8 cellular contexts compared by ENCODE assay signal in genomic region chr1:94926365-94926914, GRCh38. TPM values are rescaled to one million over a fixed set of nuclear protein-coding genes. Genes with fewer than 3 reads are reported as not detected.
DNase-seq lines count a peak whose midpoint lies in the region; ATAC-seq, FAIRE-seq and TF ChIP-seq lines count a peak whose summit lies in the region.

No MANE protein-coding gene starts in this region.

- H3K9me3 Mint-ChIP-seq in activated CD8-positive, alpha-beta memory T cell treated with anti-CD3 and anti-CD28 coated beads, Interleukin-2, amount 10 ng/mL, durations not matched to agents 7 days and 5 days (ENCODE audit: low read depth): no peaks in the 10 kb centered on the region
- H3K9me3 Mint-ChIP-seq in activated naive CD8-positive, alpha-beta T cell treated with anti-CD3 and anti-CD28 coated beads, Interleukin-2, amount 10 ng/mL, durations not matched to agents 7 days and 5 days: no peaks in the 10 kb centered on the region

- H3K27ac ChIP-seq in heart right ventricle: peak overlapping the region; percentile 93 to 100 (median 98)
- H3K27ac ChIP-seq in pancreas: peak overlapping the region; percentile 90 to 99 (median 94)

- peaks cover 2% of the 10 kb centered on the region for H3K36me3 Mint-ChIP-seq in activated CD8-positive, alpha-beta memory T cell treated with anti-CD3 and anti-CD28 coated beads, Interleukin-2, amount 10 ng/mL, durations not matched to agents 7 days and 5 days
- H3K36me3 Mint-ChIP-seq in activated naive CD8-positive, alpha-beta T cell treated with anti-CD3 and anti-CD28 coated beads, Interleukin-2, amount 10 ng/mL, durations not matched to agents 7 days and 5 days: peaks cover 1% of the 10 kb centered on the region

- no peak for TF ChIP-seq POLR2A in H54 (IDR thresholded peaks at IDR 0.05; ENCODE audit: low read depth, low read length)

- peak overlapping the region; percentile 99 for H3K4me3 ChIP-seq in H7 (ENCODE audit: insufficient read depth, low read depth, low read length)
- peak overlapping the region; percentile 61 to 96 (median 90) for H3K4me3 ChIP-seq in heart right ventricle
- H3K4me3 ChIP-seq in pancreas: peak overlapping the region; percentile 69 to 91 (median 75)

- FAIRE-seq in pancreas (lab: Jason Lieb, UNC): no peak
- no peak for FAIRE-seq in H54 (lab: Jason Lieb, UNC)

- H3K4me1 ChIP-seq in heart right ventricle (peaks cover 16 to 71% (median 61%) of the 10 kb centered on the region in 9 donors), pancreas (peaks cover 0 to 46% (median 12%) of the 10 kb centered on the region in 3 donors)

- no peaks in the 10 kb centered on the region for H3K27me3 ChIP-seq in H7 (ENCODE audit: control insufficient read depth, insufficient read depth, low read length)
- peaks cover 0 to 50% (median 0%) of the 10 kb centered on the region in 7 donors for H3K27me3 ChIP-seq in heart right ventricle
- H3K27me3 ChIP-seq in pancreas: no peaks in the 10 kb centered on the region

- H3K36me3 ChIP-seq in H7 (replicated peaks; ENCODE audit: control insufficient read depth, insufficient read depth, low read length) (no peaks in the 10 kb centered on the region), heart right ventricle (peaks cover 0 to 4% (median 0%) of the 10 kb centered on the region in 9 donors), pancreas (no peaks in the 10 kb centered on the region)

- TF ChIP-seq CTCF in heart right ventricle (IDR thresholded peaks at IDR 0.05) (peak; percentile 22 to 70 (median 50)), pancreas (IDR thresholded peaks at IDR 0.05) (peak in 3 of 4 donors; percentile 9 to 22 (median 13))

- H3K9me3 ChIP-seq in heart right ventricle (no peaks in the 10 kb centered on the region), pancreas (no peaks in the 10 kb centered on the region)

- peak; percentile 52 for ATAC-seq in activated CD8-positive, alpha-beta memory T cell treated with anti-CD3 and anti-CD28 coated beads, Interleukin-2, amount 10 ng/mL, durations not matched to agents 7 days and 5 days
- peak; percentile 47 for ATAC-seq in activated naive CD8-positive, alpha-beta T cell treated with anti-CD3 and anti-CD28 coated beads, Interleukin-2, amount 10 ng/mL, durations not matched to agents 7 days and 5 days (ENCODE audit: low read depth)
- ATAC-seq in heart right ventricle (peak; percentile 51 to 85 (median 66)), pancreas (peak; percentile 60 to 73 (median 64))

- H3K4me1 Mint-ChIP-seq in activated CD8-positive, alpha-beta memory T cell treated with anti-CD3 and anti-CD28 coated beads, Interleukin-2, amount 10 ng/mL, durations not matched to agents 7 days and 5 days: peaks cover 9% of the 10 kb centered on the region
- peaks cover 17% of the 10 kb centered on the region for H3K4me1 Mint-ChIP-seq in activated naive CD8-positive, alpha-beta T cell treated with anti-CD3 and anti-CD28 coated beads, Interleukin-2, amount 10 ng/mL, durations not matched to agents 7 days and 5 days

- POLR2A ChIA-PET in activated naive CD8-positive, alpha-beta T cell treated with anti-CD3 and anti-CD28 coated beads, Interleukin-2, amount 10 ng/mL, durations not matched to agents 7 days and 5 days (lab: Charles Lee): no interaction called here

- CTCF ChIA-PET in activated CD8-positive, alpha-beta memory T cell treated with anti-CD3 and anti-CD28 coated beads, Interleukin-2, amount 10 ng/mL, durations not matched to agents 7 days and 5 days (lab: Charles Lee): interaction anchor here (1.0 kb wide), 1 partner anchor 72 kb away, joined by 3 read pairs; no protein-coding TSS in a partner anchor

- no peak overlapping the region for H3K27ac Mint-ChIP-seq in activated CD8-positive, alpha-beta memory T cell treated with anti-CD3 and anti-CD28 coated beads, Interleukin-2, amount 10 ng/mL, durations not matched to agents 7 days and 5 days
- H3K27ac Mint-ChIP-seq in activated naive CD8-positive, alpha-beta T cell treated with anti-CD3 and anti-CD28 coated beads, Interleukin-2, amount 10 ng/mL, durations not matched to agents 7 days and 5 days: no peak overlapping the region

- DNase-seq in activated CD8-positive, alpha-beta memory T cell treated with anti-CD3 and anti-CD28 coated beads, Interleukin-2, amount 10 ng/mL, durations not matched to agents 7 days and 5 days: no peak
- no peak for DNase-seq in activated CD8-positive, alpha-beta memory T cell treated with anti-CD3 and anti-CD28 coated beads for 24 hours
- DNase-seq in H7 (peak; percentile 85), NCI-H1105 treated with DMSO at 0.1 percent for 48 hours (lab: John Stamatoyannopoulos, UW) (peak; percentile 60), heart right ventricle (peak; percentile 61 to 75), pancreas (peak; percentile 45 to 85 (median 61)), H54 (ENCODE audit: insufficient read length, low spot score) (no peak)
- peak; percentile 65 for DNase-seq in activated naive CD8-positive, alpha-beta T cell treated with anti-CD3 and anti-CD28 coated beads, Interleukin-2, amount 10 ng/mL, durations not matched to agents 7 days and 5 days

- intact Hi-C loops in heart right ventricle (cut with DNase I): loop anchor here in 9 of 10 donors (2.0 to 10.0 kb wide), 14 partner anchors 36 to 118 kb away; no protein-coding TSS in a partner anchor
- intact Hi-C loops in pancreas (cut with DNase I): loop anchor here in 1 of 3 donors (10.0 kb wide), 1 partner anchor 62 kb away; no protein-coding TSS in a partner anchor

- 0% methylated on average over 65 of the region's 65 CpGs for WGBS in heart right ventricle, 2 donors
- WGBS in pancreas, 2 donors: 0 to 2% methylated on average over 51 to 65 of the region's 65 CpGs

- H3K27me3 Mint-ChIP-seq in activated CD8-positive, alpha-beta memory T cell treated with anti-CD3 and anti-CD28 coated beads, Interleukin-2, amount 10 ng/mL, durations not matched to agents 7 days and 5 days: peaks cover 51% of the 10 kb centered on the region
- peaks cover 32% of the 10 kb centered on the region for H3K27me3 Mint-ChIP-seq in activated naive CD8-positive, alpha-beta T cell treated with anti-CD3 and anti-CD28 coated beads, Interleukin-2, amount 10 ng/mL, durations not matched to agents 7 days and 5 days

- H3K4me3 Mint-ChIP-seq in activated CD8-positive, alpha-beta memory T cell treated with anti-CD3 and anti-CD28 coated beads, Interleukin-2, amount 10 ng/mL, durations not matched to agents 7 days and 5 days: peak overlapping the region; percentile 64
- peak overlapping the region; percentile 92 for H3K4me3 Mint-ChIP-seq in activated naive CD8-positive, alpha-beta T cell treated with anti-CD3 and anti-CD28 coated beads, Interleukin-2, amount 10 ng/mL, durations not matched to agents 7 days and 5 days

RNA-seq across cellular contexts. Expression of gene CNN3, which starts 0.5 kb away (rescaled TPM):
- 1 to 10 TPM; 3.5 to 4.6 TPM for total RNA-seq in activated CD8-positive, alpha-beta memory T cell treated with anti-CD3 and anti-CD28 coated beads, Interleukin-2, amount 10 ng/mL, durations not matched to agents 7 days and 5 days
- 309 and 364 TPM in 2 replicates for total RNA-seq in H7 (2014; rRNA removed; shearing (Covaris generic))
- total RNA-seq in activated naive CD8-positive, alpha-beta T cell treated with anti-CD3 and anti-CD28 coated beads, Interleukin-2, amount 10 ng/mL, durations not matched to agents 7 days and 5 days: 10 to 100 TPM; 10.7 to 10.8 TPM
- total RNA-seq in heart right ventricle (100 to 1,000 TPM in 2 of 10 donors, 10 to 100 TPM in 8; 45.8 to 108 (median 67.2) TPM), pancreas (100 to 1,000 TPM in 2 of 6 donors, 10 to 100 TPM in 4; 31.7 to 143 (median 53.6) TPM)
- polyA plus RNA-seq in heart right ventricle (10 to 100 TPM; 28.0 to 58.3 TPM), pancreas (10 to 100 TPM; 33.6 to 49.4 TPM)

Comparison
In these comparisons a context has a peak if more than half of its experiments do, and no peak if none do; other contexts are left out.
1. DNase-seq: peak in H7 (single experiment), NCI-H1105 treated with DMSO at 0.1 percent for 48 hours (single experiment), activated naive CD8-positive, alpha-beta T cell treated with anti-CD3 and anti-CD28 coated beads, Interleukin-2, amount 10 ng/mL, durations not matched to agents 7 days and 5 days (single experiment), heart right ventricle (2 of 2) and pancreas (6 of 6); none in activated CD8-positive, alpha-beta memory T cell treated with anti-CD3 and anti-CD28 coated beads, Interleukin-2, amount 10 ng/mL, durations not matched to agents 7 days and 5 days (single experiment), activated CD8-positive, alpha-beta memory T cell treated with anti-CD3 and anti-CD28 coated beads for 24 hours (single experiment) and H54 (single experiment).
2. Peak in every context shown above with its lines, with median percentiles within 50 percentile points of each other: ATAC-seq and H3K4me3 ChIP-seq.